In the genomic region with DNA sequence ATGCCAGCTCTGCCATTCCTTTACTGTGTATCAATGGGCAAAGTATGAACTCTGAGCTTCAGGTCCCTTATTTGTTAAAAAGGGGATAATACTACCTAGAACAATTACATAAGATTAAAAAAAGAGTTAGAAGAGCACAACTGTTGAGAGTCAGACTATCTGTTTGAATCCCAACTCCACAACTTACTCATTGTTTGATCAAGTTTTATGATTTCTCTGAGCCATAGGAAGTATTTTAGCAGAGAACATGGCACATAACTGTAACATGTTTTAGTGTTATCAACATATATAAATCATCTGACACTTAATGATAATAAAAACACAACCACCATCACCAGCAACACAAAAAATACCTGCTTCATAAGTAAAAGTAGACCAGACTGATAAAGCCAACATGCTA, we compare ENCODE assay signal across 18 cellular contexts.
DNase-seq lines count a peak whose midpoint lies in the region; ATAC-seq, FAIRE-seq and TF ChIP-seq lines count a peak whose summit lies in the region.
"Had no signal": no experiment of that assay in that cellular context is flagged by ENCODE, and none has a peak within 500 bp of the region (broad histone marks: within the 10 kb centered on the region; RNA-seq: fewer than 3 reads in every experiment).

No MANE protein-coding gene starts in this region.

- ATAC-seq in GM12878, result no peak
- no peak for ATAC-seq in HG03439 (IDR thresholded peaks at IDR 0.05; ENCODE audit: unreplicated experiment)
- ATAC-seq in omental fat pad (ENCODE audit: low FRiP score), result no peak
- ATAC-seq: heart left ventricle, left lung had no signal

- H3K79me2 ChIP-seq in GM12878 (ENCODE audit: control insufficient read depth, insufficient read depth, low read length), result no peaks in the 10 kb centered on the region; the same call in 1 of the 2 replicates
- no peaks in the 10 kb centered on the region for H3K79me2 ChIP-seq in hepatocyte

- peak overlapping the region; percentile 17; the same call in 1 of the 2 replicates for H2AFZ ChIP-seq in GM12878 (ENCODE audit: control insufficient read depth, low read depth, low read length)
- peak overlapping the region; percentile 55 for H2AFZ ChIP-seq in hepatocyte

- H3K27ac ChIP-seq in HUES6 (ENCODE audit: low read depth, low read length) (0 out of 2 replicates have a peak overlapping the region, but pooled peaks have one; percentile 10), GM12878 (ENCODE audit: control insufficient read depth, insufficient read depth) (peak overlapping the region; percentile 11; the same call in 1 of the 2 replicates), hepatocyte (peak overlapping the region; percentile 49), skin epidermis (peak overlapping the region in 2 of 21 experiments; percentile 29 to 51)
- H3K27ac ChIP-seq: BLaER1, heart left ventricle, right atrium auricular region, SJSA1 had no signal

- H3K36me3 ChIP-seq in HUES6 (ENCODE audit: control insufficient read depth, insufficient read depth, low read length) (no peaks in the 10 kb centered on the region), GM12878 (ENCODE audit: control insufficient read depth in 2 of 2, insufficient read depth in 2 of 2, low read length in 1 of 2) (no peaks in the 10 kb centered on the region), hepatocyte (replicated peaks; ENCODE audit: insufficient read depth, low read depth) (no peaks in the 10 kb centered on the region)
- H3K36me3 ChIP-seq: BLaER1, heart left ventricle, left lung, right atrium auricular region, SJSA1 had no signal

- no peaks in the 10 kb centered on the region for H3K9me2 ChIP-seq in hepatocyte (replicated peaks; ENCODE audit: insufficient read depth)

- H3K27me3 ChIP-seq in HUES6 (ENCODE audit: control insufficient read depth, insufficient read depth, low read length), result no peaks in the 10 kb centered on the region
- no peaks in the 10 kb centered on the region for H3K27me3 ChIP-seq in GM12878 (replicated peaks in 1 of 2; ENCODE audit: control insufficient read depth in 2 of 2, insufficient read depth in 2 of 2, low read length in 1 of 2)
- H3K27me3 ChIP-seq in hepatocyte, result no peaks in the 10 kb centered on the region
- H3K27me3 ChIP-seq: BLaER1, heart left ventricle, left lung, right atrium auricular region, SJSA1 had no signal

- CTCF ChIA-PET in GM12878 (lab: Yijun Ruan, JAX), result no interaction called here

- H4K20me1 ChIP-seq in GM12878 (ENCODE audit: control insufficient read depth, insufficient read depth), result no peaks in the 10 kb centered on the region
- no peaks in the 10 kb centered on the region for H4K20me1 ChIP-seq in hepatocyte (ENCODE audit: insufficient read depth, poor library complexity, severe bottlenecking)
- H4K20me1 ChIP-seq: BLaER1 had no signal

- SMC1A ChIA-PET in GM12878 (lab: Charles Lee; ENCODE audit: uncharacterized antibody, unreplicated experiment), result no interaction called here

- DNase-seq in GM12878 (ENCODE audit: low read depth, low spot score) (no peak), hepatocyte (ENCODE audit: low spot score) (no peak), midbrain (lab: John Stamatoyannopoulos, UW) (no peak), omental fat pad (ENCODE audit: low spot score) (no peak)
- DNase-seq: activated CD4-positive, alpha-beta memory T cell treated with anti-CD3 and anti-CD28 coated beads for 36 hours; activated T-cell treated with anti-CD3 and anti-CD28 coated beads, Interleukin-2, amount 50 U/mL, for 48 hours; cerebellar nuclear complex; heart left ventricle; left lung; naive B cell; NCI-H1436 treated with DMSO at 0.1 percent for 48 hours; substantia nigra had no signal

- intact Hi-C loops in GM12878 (cut with micrococcal nuclease; ENCODE audit: unreplicated experiment), result no loop called here

- TF ChIP-seq POLR2A in GM12878 (IDR thresholded peaks at IDR 0.05; ENCODE audit: low read depth, low read length), result no peak

- peak overlapping the region; percentile 71 for H3K4me3 ChIP-seq in HUES6 (ENCODE audit: low read depth, low read length)
- H3K4me3 ChIP-seq in GM12878, result no peak overlapping the region
- H3K4me3 ChIP-seq in hepatocyte, result no peak overlapping the region
- peak overlapping the region in 4 of 7 experiments; percentile 3 to 24 (median 12) for H3K4me3 ChIP-seq in skin epidermis
- H3K4me3 ChIP-seq: BLaER1, left lung, right atrium auricular region, SJSA1 had no signal

- H3K9me3 ChIP-seq in HUES6 (ENCODE audit: control insufficient read depth, insufficient read depth, low read depth, low read length) (no peaks in the 10 kb centered on the region; the same call in 1 of the 2 replicates), GM12878 (replicated peaks; ENCODE audit: control insufficient read depth, insufficient read depth, low read length) (no peaks in the 10 kb centered on the region), hepatocyte (ENCODE audit: low read depth) (no peaks in the 10 kb centered on the region)
- H3K9me3 ChIP-seq: BLaER1, heart left ventricle, left lung, right atrium auricular region, SJSA1 had no signal

- no peak for TF ChIP-seq EP300 in GM12878 (IDR thresholded peaks at IDR 0.05; ENCODE audit: borderline replicate concordance in 1 of 2, control insufficient read depth in 1 of 2, low read depth in 2 of 2, low read length in 2 of 2)

- no peak for FAIRE-seq in GM12878 (lab: Jason Lieb, UNC)

- TF ChIP-seq CTCF in GM12878 (IDR thresholded peaks at IDR 0.05 in 2 of 3, conservative IDR thresholded peaks at IDR 0.05 in 1 of 3; ENCODE audit: control insufficient read depth in 2 of 3, extremely low read depth in 1 of 3, insufficient read depth in 1 of 3, low read depth in 3 of 3, low read length in 3 of 3) (no peak), hepatocyte (IDR thresholded peaks at IDR 0.05; ENCODE audit: poor library complexity) (no peak), omental fat pad (IDR thresholded peaks at IDR 0.05) (no peak)

- H3K4me1 ChIP-seq in HUES6 (ENCODE audit: control insufficient read depth, insufficient read depth, low read length) (0 out of 2 replicates have a peak, but pooled peaks cover 3% of the 10 kb centered on the region), GM12878 (ENCODE audit: control insufficient read depth, insufficient read depth, low read length) (no peaks in the 10 kb centered on the region), hepatocyte (ENCODE audit: insufficient read depth) (no peaks in the 10 kb centered on the region)
- H3K4me1 ChIP-seq: BLaER1, heart left ventricle, left lung, right atrium auricular region, SJSA1 had no signal

- in situ Hi-C loops in GM12878 (cut with MboI), result no loop called here

- RAD21 ChIA-PET in GM12878 (lab: Charles Lee; ENCODE audit: unreplicated experiment), result no interaction called here

- H3K4me2 ChIP-seq in GM12878 (ENCODE audit: control insufficient read depth, insufficient read depth), result no peak overlapping the region; the same call in 1 of the 2 replicates
- peak overlapping the region; percentile 63 for H3K4me2 ChIP-seq in hepatocyte
- H3K4me2 ChIP-seq: BLaER1 had no signal

- peak overlapping the region; percentile 80 for H3K9ac ChIP-seq in HUES6 (ENCODE audit: low read length)
- H3K9ac ChIP-seq in GM12878 (ENCODE audit: control insufficient read depth, insufficient read depth, low read length), result peak overlapping the region; percentile 22; the same call in 1 of the 2 replicates
- H3K9ac ChIP-seq: BLaER1 had no signal

- BruUV-seq in GM12878 (replicated peaks; lab: Mats Ljungman, UMichigan), result no TSS peak

- TF ChIP-seq RAD21 in GM12878 (IDR thresholded peaks at IDR 0.05; ENCODE audit: insufficient read depth, low read depth, low read length), result no peak

- POLR2A ChIA-PET in GM12878 (lab: Charles Lee), result no interaction called here

TF ChIP-seq in GM12878, 131 proteins besides CTCF, POLR2A, EP300 and RAD21:
- TF ChIP-seq EZH2 (IDR thresholded peaks at IDR 0.05; ENCODE audit: borderline replicate concordance, control insufficient read depth, low read depth, low read length), result no peak
- TF ChIP-seq, protein P1, sequence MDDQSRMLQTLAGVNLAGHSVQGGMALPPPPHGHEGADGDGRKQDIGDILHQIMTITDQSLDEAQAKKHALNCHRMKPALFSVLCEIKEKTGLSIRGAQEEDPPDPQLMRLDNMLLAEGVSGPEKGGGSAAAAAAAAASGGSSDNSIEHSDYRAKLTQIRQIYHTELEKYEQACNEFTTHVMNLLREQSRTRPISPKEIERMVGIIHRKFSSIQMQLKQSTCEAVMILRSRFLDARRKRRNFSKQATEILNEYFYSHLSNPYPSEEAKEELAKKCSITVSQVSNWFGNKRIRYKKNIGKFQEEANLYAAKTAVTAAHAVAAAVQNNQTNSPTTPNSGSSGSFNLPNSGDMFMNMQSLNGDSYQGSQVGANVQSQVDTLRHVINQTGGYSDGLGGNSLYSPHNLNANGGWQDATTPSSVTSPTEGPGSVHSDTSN (IDR thresholded peaks at IDR 0.05; ENCODE audit: insufficient replicate concordance, low read depth, low read length), result no peak
- no peak for TF ChIP-seq EED (IDR thresholded peaks at IDR 0.05; ENCODE audit: low read depth)
- TF ChIP-seq RCOR1 (conservative IDR thresholded peaks at IDR 0.05; ENCODE audit: low read depth, low read length), result no peak
- no peak for TF ChIP-seq MYC (IDR thresholded peaks at IDR 0.05; ENCODE audit: insufficient read depth, insufficient read length, insufficient replicate concordance, low read length, severe bottlenecking)
- no peak for TF ChIP-seq HDGF (IDR thresholded peaks at IDR 0.05)
- TF ChIP-seq ZSCAN29 (IDR thresholded peaks at IDR 0.05), result no peak
- no peak for TF ChIP-seq HCFC1 (IDR thresholded peaks at IDR 0.05; ENCODE audit: low read length)
- TF ChIP-seq, protein P2, sequence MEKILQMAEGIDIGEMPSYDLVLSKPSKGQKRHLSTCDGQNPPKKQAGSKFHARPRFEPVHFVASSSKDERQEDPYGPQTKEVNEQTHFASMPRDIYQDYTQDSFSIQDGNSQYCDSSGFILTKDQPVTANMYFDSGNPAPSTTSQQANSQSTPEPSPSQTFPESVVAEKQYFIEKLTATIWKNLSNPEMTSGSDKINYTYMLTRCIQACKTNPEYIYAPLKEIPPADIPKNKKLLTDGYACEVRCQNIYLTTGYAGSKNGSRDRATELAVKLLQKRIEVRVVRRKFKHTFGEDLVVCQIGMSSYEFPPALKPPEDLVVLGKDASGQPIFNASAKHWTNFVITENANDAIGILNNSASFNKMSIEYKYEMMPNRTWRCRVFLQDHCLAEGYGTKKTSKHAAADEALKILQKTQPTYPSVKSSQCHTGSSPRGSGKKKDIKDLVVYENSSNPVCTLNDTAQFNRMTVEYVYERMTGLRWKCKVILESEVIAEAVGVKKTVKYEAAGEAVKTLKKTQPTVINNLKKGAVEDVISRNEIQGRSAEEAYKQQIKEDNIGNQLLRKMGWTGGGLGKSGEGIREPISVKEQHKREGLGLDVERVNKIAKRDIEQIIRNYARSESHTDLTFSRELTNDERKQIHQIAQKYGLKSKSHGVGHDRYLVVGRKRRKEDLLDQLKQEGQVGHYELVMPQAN (conservative IDR thresholded peaks at IDR 0.05), result no peak
- no peak for TF ChIP-seq NR2C2 (IDR thresholded peaks at IDR 0.05; ENCODE audit: borderline replicate concordance, control insufficient read depth, insufficient read length, low read depth)

Comparison
In these comparisons a context has a peak if more than half of its experiments do, and no peak if none do; other contexts are left out.
1. H3K4me3 ChIP-seq: peak in HUES6 (single experiment) and skin epidermis (4 of 7); none in GM12878 (single experiment) and hepatocyte (single experiment).